Comparison of ENCODE assay signal across 9 cellular contexts in genomic region chr11:118720078-118720477, GRCh38. TPM values are rescaled to one million over a fixed set of nuclear protein-coding genes. Genes with fewer than 3 reads are reported as not detected.
"Had no signal": no experiment of that assay in that cellular context is flagged by ENCODE, and none has a peak within 500 bp of the region (broad histone marks: within the 10 kb centered on the region; RNA-seq: fewer than 3 reads in every experiment).

No MANE protein-coding gene starts in this region.

RNA-seq across cellular contexts. Expression of gene TREH, which starts 40.6 kb away (rescaled TPM):
- total RNA-seq: activated CD4-positive, alpha-beta memory T cell treated with anti-CD3 and anti-CD28 coated beads, Interleukin-2, amount 10 ng/mL, durations not matched to agents 7 days and 5 days; activated CD4-positive, alpha-beta T cell treated with anti-CD3 and anti-CD28 coated beads, Interleukin-2, amount 10 ng/mL, durations not matched to agents 7 days and 5 days; activated naive CD8-positive, alpha-beta T cell treated with anti-CD3 and anti-CD28 coated beads, Interleukin-2, amount 10 ng/mL, durations not matched to agents 7 days and 5 days; chondrocyte; esophagus muscularis mucosa; foreskin keratinocyte; myocyte; natural killer cell treated with Interleukin-12 subunit alpha and Interleukin-12 subunit beta and Interleukin-15 and Interleukin-18, amount 100 ng/mL, for 72 hours; sciatic nerve had no signal
